Comparison of ENCODE assay signal across 35 cellular contexts in genomic region chr20:46666818-46667515, GRCh38. TPM values are rescaled to one million over a fixed set of nuclear protein-coding genes. Genes with fewer than 3 reads are reported as not detected.
"Had no signal": no experiment of that assay in that cellular context is flagged by ENCODE, and none has a peak within 500 bp of the region (broad histone marks: within the 10 kb centered on the region; RNA-seq: fewer than 3 reads in every experiment).

No MANE protein-coding gene starts in this region.

- DNase-seq: activated CD4-positive, alpha-beta T cell treated with anti-CD3 and anti-CD28 coated beads, Interleukin-2, amount 10 ng/mL, durations not matched to agents 7 days and 5 days; activated CD4-positive, alpha-beta T cell treated with anti-CD3 and anti-CD28 coated beads, Interleukin-2, amount 50 U/mL, for 48 hours; activated CD8-positive, alpha-beta memory T cell treated with anti-CD3 and anti-CD28 coated beads, Interleukin-2, amount 50 U/mL, for 4 hours; activated CD8-positive, alpha-beta T cell treated with anti-CD3 and anti-CD28 coated beads, Interleukin-2, amount 10 ng/mL, durations not matched to agents 7 days and 5 days; activated gamma-delta T cell treated with Interleukin-2 at 50 U/mL for 16 hours; activated naive CD4-positive, alpha-beta T cell treated with anti-CD3 and anti-CD28 coated beads, Interleukin-2, amount 10 ng/mL, durations not matched to agents 7 days and 5 days; activated naive CD8-positive, alpha-beta T cell treated with anti-CD3 and anti-CD28 coated beads, Interleukin-2, amount 50 U/mL, for 24 hours; activated T-cell treated with anti-CD3 and anti-CD28 coated beads for 4 hours; activated T-cell treated with anti-CD3 and anti-CD28 coated beads, Interleukin-2, amount 50 U/mL, for 4 hours; anterior cingulate cortex; Karpas-422; KBM-7; MG63; NCI-H1048; NCI-H1105 treated with DMSO at 0.1 percent for 48 hours; NCI-H1436; NCI-H1694; NCI-H1930; NCI-H2081 treated with DMSO at 0.1 percent for 48 hours; NCI-H345; NCI-H524 treated with DMSO at 0.1 percent for 48 hours; Right ventricle myocardium superior; RPMI8226; SW 1271; T-helper 1 cell; T-helper 2 cell; T-helper 9 cell; WERI-Rb-1 had no signal

- H3K36me3 Mint-ChIP-seq: activated naive CD4-positive, alpha-beta T cell treated with anti-CD3 and anti-CD28 coated beads, Interleukin-2, amount 10 ng/mL, durations not matched to agents 7 days and 5 days had no signal

- H3K27ac ChIP-seq: cardiac muscle cell, WERI-Rb-1 had no signal

- H3K4me3 ChIP-seq: cardiac muscle cell, MG63 had no signal

- H3K27me3 Mint-ChIP-seq: activated CD4-positive, alpha-beta T cell treated with anti-CD3 and anti-CD28 coated beads, Interleukin-2, amount 10 ng/mL, durations not matched to agents 7 days and 5 days; activated naive CD4-positive, alpha-beta T cell treated with anti-CD3 and anti-CD28 coated beads, Interleukin-2, amount 10 ng/mL, durations not matched to agents 7 days and 5 days; activated naive CD8-positive, alpha-beta T cell; brain; central memory CD8-positive, alpha-beta T cell had no signal

- ATAC-seq: activated CD8-positive, alpha-beta T cell treated with anti-CD3 and anti-CD28 coated beads, Interleukin-2, amount 10 ng/mL, durations not matched to agents 7 days and 5 days; activated naive CD8-positive, alpha-beta T cell treated with anti-CD3 and anti-CD28 coated beads, Interleukin-2, amount 50 U/mL, for 24 hours; activated T-cell treated with anti-CD3 and anti-CD28 coated beads, Interleukin-2, amount 50 U/mL, for 4 hours; Panc1 had no signal

- H3K27me3 ChIP-seq: cardiac muscle cell, MG63 had no signal

- H3K9me3 ChIP-seq: MG63 had no signal

- H3K4me3 Mint-ChIP-seq: activated CD4-positive, alpha-beta T cell treated with anti-CD3 and anti-CD28 coated beads, Interleukin-2, amount 10 ng/mL, durations not matched to agents 7 days and 5 days; activated CD8-positive, alpha-beta T cell treated with anti-CD3 and anti-CD28 coated beads, Interleukin-2, amount 10 ng/mL, durations not matched to agents 7 days and 5 days; activated naive CD4-positive, alpha-beta T cell treated with anti-CD3 and anti-CD28 coated beads, Interleukin-2, amount 10 ng/mL, durations not matched to agents 7 days and 5 days; activated naive CD8-positive, alpha-beta T cell; activated naive CD8-positive, alpha-beta T cell treated with anti-CD3 and anti-CD28 coated beads, Interleukin-2, amount 50 U/mL, for 24 hours; activated T-cell treated with anti-CD3 and anti-CD28 coated beads, Interleukin-2, amount 50 U/mL, for 4 hours; activated T-helper 1 cell treated with anti-CD3 and anti-CD28 coated beads, Interleukin-12 subunit alpha, Interleukin-12 subunit beta, Interleukin-2, Interleukin-4 antibody, amounts not matched to agents 30 ng/mL and 10 ng/mL and 1 ng/mL, durations not matched to agents 14 hours and 24 hours and 36 hours; brain; central memory CD8-positive, alpha-beta T cell had no signal

- H3K36me3 ChIP-seq: cardiac muscle cell, MG63, WERI-Rb-1 had no signal

- H3K4me1 Mint-ChIP-seq: activated CD4-positive, alpha-beta T cell treated with anti-CD3 and anti-CD28 coated beads, Interleukin-2, amount 10 ng/mL, durations not matched to agents 7 days and 5 days; activated naive CD4-positive, alpha-beta T cell treated with anti-CD3 and anti-CD28 coated beads, Interleukin-2, amount 10 ng/mL, durations not matched to agents 7 days and 5 days; activated naive CD8-positive, alpha-beta T cell treated with anti-CD3 and anti-CD28 coated beads, Interleukin-2, amount 50 U/mL, for 24 hours; brain; central memory CD8-positive, alpha-beta T cell had no signal

- H3K27ac Mint-ChIP-seq: activated CD4-positive, alpha-beta T cell treated with anti-CD3 and anti-CD28 coated beads, Interleukin-2, amount 10 ng/mL, durations not matched to agents 7 days and 5 days; activated CD8-positive, alpha-beta T cell treated with anti-CD3 and anti-CD28 coated beads, Interleukin-2, amount 10 ng/mL, durations not matched to agents 7 days and 5 days; activated naive CD4-positive, alpha-beta T cell treated with anti-CD3 and anti-CD28 coated beads, Interleukin-2, amount 10 ng/mL, durations not matched to agents 7 days and 5 days; activated naive CD8-positive, alpha-beta T cell; activated naive CD8-positive, alpha-beta T cell treated with anti-CD3 and anti-CD28 coated beads, Interleukin-2, amount 50 U/mL, for 24 hours; activated T-helper 1 cell treated with anti-CD3 and anti-CD28 coated beads, Interleukin-12 subunit alpha, Interleukin-12 subunit beta, Interleukin-2, Interleukin-4 antibody, amounts not matched to agents 30 ng/mL and 10 ng/mL and 1 ng/mL, durations not matched to agents 14 hours and 24 hours and 36 hours; brain had no signal

RNA-seq across cellular contexts. Expression of gene SLC13A3, which starts 15.7 kb away (rescaled TPM):
- total RNA-seq: activated CD8-positive, alpha-beta T cell treated with anti-CD3 and anti-CD28 coated beads, Interleukin-2, amount 10 ng/mL, durations not matched to agents 7 days and 5 days; activated T-helper 1 cell treated with anti-CD3 and anti-CD28 coated beads, Interleukin-12 subunit alpha, Interleukin-12 subunit beta, Interleukin-2, Interleukin-4 antibody, amounts not matched to agents 30 ng/mL and 10 ng/mL and 1 ng/mL, durations not matched to agents 14 hours and 24 hours and 36 hours; NCI-H460 had no signal

RNA-seq across cellular contexts. Expression of gene SLC2A10, which starts 42.5 kb away (rescaled TPM):
- total RNA-seq: activated CD4-positive, alpha-beta T cell treated with anti-CD3 and anti-CD28 coated beads, Interleukin-2, amount 10 ng/mL, durations not matched to agents 7 days and 5 days; activated CD8-positive, alpha-beta T cell treated with anti-CD3 and anti-CD28 coated beads, Interleukin-2, amount 10 ng/mL, durations not matched to agents 7 days and 5 days; activated T-cell treated with anti-CD3 and anti-CD28 coated beads, Interleukin-2, amount 50 U/mL, for 4 hours; activated T-helper 1 cell treated with anti-CD3 and anti-CD28 coated beads, Interleukin-12 subunit alpha, Interleukin-12 subunit beta, Interleukin-2, Interleukin-4 antibody, amounts not matched to agents 30 ng/mL and 10 ng/mL and 1 ng/mL, durations not matched to agents 14 hours and 24 hours and 36 hours had no signal
